In the genomic region with DNA sequence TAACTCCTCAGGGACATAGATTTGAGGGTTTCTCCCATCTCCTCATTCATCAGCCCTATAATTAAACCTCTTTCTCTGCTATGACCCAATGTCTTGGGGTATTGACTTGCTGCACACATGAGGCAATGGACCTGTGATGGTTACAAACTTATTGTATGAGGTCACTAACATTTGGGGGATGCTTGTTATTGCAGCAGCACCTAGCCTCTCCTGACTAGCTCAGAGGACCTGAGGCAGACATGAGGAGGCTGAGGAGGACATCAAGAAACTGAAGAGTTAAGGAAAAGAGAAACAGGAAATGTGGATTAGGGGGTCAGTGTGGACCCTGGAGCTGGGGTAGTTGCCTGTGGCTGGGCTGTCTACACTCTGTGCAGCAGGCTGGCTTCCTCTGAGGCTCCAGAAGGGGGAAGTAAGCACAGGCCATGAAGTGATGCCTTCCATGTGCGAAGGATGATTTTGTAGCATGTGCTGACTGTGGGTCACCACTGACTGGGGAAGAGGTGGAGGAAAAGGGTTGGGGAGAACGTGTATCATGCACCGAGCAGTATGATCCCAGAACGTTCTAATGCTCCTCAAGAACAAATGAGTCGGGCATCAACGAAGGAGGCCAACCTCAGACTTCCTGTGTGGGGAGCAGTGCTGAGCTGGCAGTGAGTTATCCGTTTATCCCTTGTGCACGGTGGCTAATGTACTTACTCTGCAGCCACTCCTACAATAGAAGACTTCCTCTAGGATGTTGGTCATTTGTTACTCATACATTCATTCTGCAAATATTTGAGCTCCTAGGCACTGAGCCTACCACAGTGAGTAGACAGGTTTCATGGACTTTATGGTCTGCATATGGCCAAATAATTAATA, we compare ENCODE assay signal across 8 cellular contexts. TPM values are rescaled to one million over a fixed set of nuclear protein-coding genes. Genes with fewer than 3 reads are reported as not detected.
DNase-seq lines count a peak whose midpoint lies in the region; ATAC-seq and TF ChIP-seq lines count a peak whose summit lies in the region.

No MANE protein-coding gene starts in this region.

- peak; percentile 72 for DNase-seq in Caki2 (ENCODE audit: low read depth)
- peak; percentile 87 for DNase-seq in MG63
- peak; percentile 59 for DNase-seq in adipocyte (ENCODE audit: low read depth)
- DNase-seq in mesothelial cell of epicardium (ENCODE audit: low spot score in 2 of 2, unreplicated experiment in 2 of 2) = no peak
- no peak for DNase-seq in inferior parietal cortex (ENCODE audit: extremely low spot score)
- DNase-seq in activated CD8-positive, alpha-beta memory T cell treated with anti-CD3 and anti-CD28 coated beads, Interleukin-2, amount 50 U/mL, for 48 hours = no peak

- H3K36me3 ChIP-seq in MG63 (no peaks in the 10 kb centered on the region), adipocyte (ENCODE audit: control insufficient read depth, insufficient read depth, low read length, severe bottlenecking) (no peaks in the 10 kb centered on the region)

- H3K9me3 Mint-ChIP-seq in mesothelial cell of epicardium = peaks cover 6% of the 10 kb centered on the region

- H3K9me3 ChIP-seq in MG63 (peaks cover 2% of the 10 kb centered on the region; the same call in 1 of the 2 replicates), adipocyte (ENCODE audit: control insufficient read depth, low read length) (no peaks in the 10 kb centered on the region)

- no peak overlapping the region for H3K9ac ChIP-seq in adipocyte (ENCODE audit: low read length)

- H3K36me3 Mint-ChIP-seq in mesothelial cell of epicardium = no peaks in the 10 kb centered on the region

- H3K27me3 Mint-ChIP-seq in mesothelial cell of epicardium (ENCODE audit: low read depth) = no peaks in the 10 kb centered on the region

- H3K4me3 Mint-ChIP-seq in mesothelial cell of epicardium = no peak overlapping the region

- H3K27ac Mint-ChIP-seq in mesothelial cell of epicardium = peak overlapping the region; percentile 75

- in situ Hi-C loops in Caki2 (cut with HindIII; ENCODE audit: low pct_unique_long_range_greater_than_20kb, low sequenced_read_pairs) = no loop called here

- TF ChIP-seq CTCF in mesothelial cell of epicardium (IDR thresholded peaks at IDR 0.05; ENCODE audit: unreplicated experiment) = no peak

- ATAC-seq in GM21515 (IDR thresholded peaks at IDR 0.05; ENCODE audit: unreplicated experiment) = no peak
- ATAC-seq in HG02571 (IDR thresholded peaks at IDR 0.05; ENCODE audit: unreplicated experiment) = no peak

- H3K4me3 ChIP-seq in MG63 (no peak overlapping the region), adipocyte (ENCODE audit: low read length) (no peak overlapping the region)

- H3K4me1 ChIP-seq in adipocyte (ENCODE audit: control insufficient read depth, insufficient read depth, low read length) = peaks cover 44% of the 10 kb centered on the region

- H3K27me3 ChIP-seq in MG63 = no peaks in the 10 kb centered on the region
- H3K27me3 ChIP-seq in adipocyte (replicated peaks; ENCODE audit: control insufficient read depth, insufficient read depth, low read length) = no peaks in the 10 kb centered on the region

- H3K4me1 Mint-ChIP-seq in mesothelial cell of epicardium = peaks cover 28% of the 10 kb centered on the region

RNA-seq across cellular contexts. Expression of a gene that starts 42.1 kb away (rescaled TPM):
- not detected in 2 replicates for total RNA-seq in Caki2 (2014; rRNA removed; shearing (Covaris generic); ENCODE audit: low replicate concordance)
- total RNA-seq in MG63 (2014; rRNA removed; shearing (Covaris generic); ENCODE audit: low replicate concordance) = not detected in 2 replicates
- total RNA-seq in mesothelial cell of epicardium = 0.65 to 0.86 TPM (median 0.66 TPM) in 3 replicates

Comparison
In these comparisons a context has a peak if more than half of its experiments do, and no peak if none do; other contexts are left out.
1. DNase-seq: peak in Caki2 (single experiment), MG63 (single experiment) and adipocyte (single experiment); none in mesothelial cell of epicardium (0 of 2), inferior parietal cortex (single experiment) and activated CD8-positive, alpha-beta memory T cell treated with anti-CD3 and anti-CD28 coated beads, Interleukin-2, amount 50 U/mL, for 48 hours (single experiment).